In the genomic region with DNA sequence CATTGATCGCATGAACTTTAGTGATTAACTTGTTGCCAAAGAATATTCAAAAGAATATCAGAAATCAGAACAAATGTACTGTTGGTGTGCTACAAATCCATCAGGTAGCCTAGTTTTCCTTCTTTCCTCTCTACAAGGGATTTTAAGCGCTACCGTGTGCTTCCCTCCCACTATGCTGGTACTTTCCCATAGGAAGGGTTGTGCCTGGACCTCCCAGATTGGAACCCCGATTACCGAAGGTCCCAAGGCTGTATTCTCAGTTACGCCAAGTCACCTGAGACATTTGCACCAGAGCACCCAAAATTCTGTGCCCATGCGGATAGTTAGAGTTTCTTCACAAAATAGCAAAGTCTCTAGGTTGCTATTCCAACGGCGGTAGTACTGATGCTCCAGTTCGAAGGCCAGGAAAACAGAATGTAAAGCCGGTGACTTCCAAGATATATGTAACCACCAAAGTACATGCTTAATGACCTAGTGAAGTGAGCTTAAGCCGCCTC, we compare ENCODE assay signal across 8 cellular contexts. TPM values are rescaled to one million over a fixed set of nuclear protein-coding genes. Genes with fewer than 3 reads are reported as not detected.
DNase-seq lines count a peak whose midpoint lies in the region.

No MANE protein-coding gene starts in this region.

- H2AFZ ChIP-seq in neuronal stem cell (ENCODE audit: low read length) = peak overlapping the region; percentile 88

- H3K4me3 ChIP-seq in endocrine pancreas (ENCODE audit: control insufficient read depth, insufficient read depth, low read length) (peak overlapping the region; percentile 91), neuronal stem cell (ENCODE audit: low read length in 2 of 2) (peak overlapping the region; percentile 68 to 78)

- no peaks in the 10 kb centered on the region for H3K27me3 Mint-ChIP-seq in activated naive CD4-positive, alpha-beta T cell treated with anti-CD3 and anti-CD28 coated beads, Interleukin-2, amount 50 U/mL, for 24 hours

- H3K9me3 Mint-ChIP-seq in activated naive CD4-positive, alpha-beta T cell treated with anti-CD3 and anti-CD28 coated beads, Interleukin-2, amount 50 U/mL, for 24 hours = no peaks in the 10 kb centered on the region

- H3K36me3 ChIP-seq in endocrine pancreas (ENCODE audit: control insufficient read depth, insufficient read depth, low read length) (no peaks in the 10 kb centered on the region), neuronal stem cell (replicated peaks in 1 of 2; ENCODE audit: control insufficient read depth in 2 of 2, insufficient read depth in 2 of 2, low read length in 2 of 2) (peaks cover 2 to 30% of the 10 kb centered on the region in 2 donors)

- intact Hi-C loops in posterior cingulate gyrus (cut with DNase I) = loop anchor here (2.0 to 5.0 kb wide), 3 partner anchors 186 to 239 kb away; partner anchors contain the start of gene BLOC1S6

- H2AK5ac ChIP-seq in neuronal stem cell (ENCODE audit: low read depth, low read length) = no peak overlapping the region

- H3K27ac Mint-ChIP-seq in activated naive CD4-positive, alpha-beta T cell treated with anti-CD3 and anti-CD28 coated beads, Interleukin-2, amount 50 U/mL, for 24 hours = peak overlapping the region; percentile 95

- H3K27ac ChIP-seq in neuronal stem cell (replicated peaks; ENCODE audit: low read length) = peak overlapping the region; percentile 20

- no peak overlapping the region for H3K23ac ChIP-seq in neuronal stem cell (ENCODE audit: low read depth, low read length, poor library complexity)

- H3K18ac ChIP-seq in neuronal stem cell (ENCODE audit: low read length) = no peak overlapping the region

- peaks cover 6% of the 10 kb centered on the region for H3K36me3 Mint-ChIP-seq in activated naive CD4-positive, alpha-beta T cell treated with anti-CD3 and anti-CD28 coated beads, Interleukin-2, amount 50 U/mL, for 24 hours

- no CpG with 5 or more reads among the region's 12 CpGs for WGBS in neuronal stem cell (ENCODE audit: extremely low coverage in 2 of 2, insufficient read length in 2 of 2, insufficient replicate concordance in 1 of 2), 2 donors

- DNase-seq in activated naive CD4-positive, alpha-beta T cell treated with Interleukin-2 at 50 U/mL for 16 hours = no peak
- DNase-seq in NCI-H748 treated with DMSO at 0.1 percent for 48 hours (lab: John Stamatoyannopoulos, UW) (peak; percentile 27), neuronal stem cell (ENCODE audit: low spot score) (no peak), amniotic stem cell (lab: John Stamatoyannopoulos, UW) (no peak), HuH-7.5 (ENCODE audit: low spot score) (no peak), posterior cingulate gyrus (no peak)

- no peak overlapping the region for H3K14ac ChIP-seq in neuronal stem cell (ENCODE audit: low read length)

- H4K91ac ChIP-seq in neuronal stem cell (ENCODE audit: low read depth, low read length, poor library complexity) = no peak overlapping the region

- H3K79me1 ChIP-seq in neuronal stem cell (ENCODE audit: low read depth, low read length) = peaks cover 11% of the 10 kb centered on the region

- no peak overlapping the region for H2BK12ac ChIP-seq in neuronal stem cell (ENCODE audit: low read length)

- H3K4me3 Mint-ChIP-seq in activated naive CD4-positive, alpha-beta T cell treated with anti-CD3 and anti-CD28 coated beads, Interleukin-2, amount 50 U/mL, for 24 hours = peak overlapping the region; percentile 98

- no peak overlapping the region for H2BK5ac ChIP-seq in neuronal stem cell (ENCODE audit: low read length)

- H3K4me1 Mint-ChIP-seq in activated naive CD4-positive, alpha-beta T cell treated with anti-CD3 and anti-CD28 coated beads, Interleukin-2, amount 50 U/mL, for 24 hours = peaks cover 30% of the 10 kb centered on the region

- H3K4ac ChIP-seq in neuronal stem cell (ENCODE audit: low read length) = no peak overlapping the region

- H2BK120ac ChIP-seq in neuronal stem cell (ENCODE audit: low read depth, low read length) = no peak overlapping the region

- H3K4me1 ChIP-seq in endocrine pancreas (ENCODE audit: control insufficient read depth, insufficient read depth, low read length) (peaks cover 11% of the 10 kb centered on the region), neuronal stem cell (ENCODE audit: control insufficient read depth in 2 of 2, insufficient read depth in 1 of 2, low read depth in 1 of 2, low read length in 2 of 2) (peaks cover 0 to 2% of the 10 kb centered on the region in 2 donors)

- H2BK15ac ChIP-seq in neuronal stem cell (ENCODE audit: low read length) = no peak overlapping the region

- H3K4me2 ChIP-seq in neuronal stem cell (ENCODE audit: insufficient read depth, low read length, poor library complexity, severe bottlenecking) = peak overlapping the region; percentile 72

- H4K8ac ChIP-seq in neuronal stem cell (ENCODE audit: low read depth, low read length) = no peak overlapping the region

- no peaks in the 10 kb centered on the region for H3K9me3 ChIP-seq in endocrine pancreas (ENCODE audit: control insufficient read depth, low read length)
- H3K9me3 ChIP-seq in neuronal stem cell (replicated peaks in 1 of 2; ENCODE audit: control insufficient read depth in 2 of 2, insufficient read depth in 1 of 2, low read depth in 1 of 2, low read length in 2 of 2) = no peaks in the 10 kb centered on the region

- peak overlapping the region; percentile 44 for H3K9ac ChIP-seq in endocrine pancreas (ENCODE audit: control insufficient read depth, insufficient read depth, low read length)
- peak overlapping the region; percentile 33 for H3K9ac ChIP-seq in neuronal stem cell (ENCODE audit: low read depth, low read length, poor library complexity)

- no peaks in the 10 kb centered on the region for H3K27me3 ChIP-seq in endocrine pancreas (ENCODE audit: control insufficient read depth, insufficient read depth, low read length)
- H3K27me3 ChIP-seq in neuronal stem cell (ENCODE audit: control insufficient read depth in 3 of 3, insufficient read depth in 3 of 3, low read depth in 1 of 3, low read length in 3 of 3) = no peaks in the 10 kb centered on the region

RNA-seq across cellular contexts. Expression of gene GATM, which starts 23.4 kb away (rescaled TPM):
- 13.9 TPM for polyA plus RNA-seq in neuronal stem cell (2013, experiment 1 of 2)
- 15.2 TPM for polyA plus RNA-seq in neuronal stem cell (2013, experiment 2 of 2)
